1 cellular context compared by ENCODE assay signal in genomic region chr11:10540546-10540914, GRCh38.
TF ChIP-seq lines count a peak whose summit lies in the region.

No MANE protein-coding gene starts in this region.

TF ChIP-seq in GM12878, 131 proteins besides CTCF, POLR2A, EP300 and RAD21:
- TF ChIP-seq E4F1 (IDR thresholded peaks at IDR 0.05; ENCODE audit: borderline replicate concordance, partially characterized antibody), result no peak
- no peak for TF ChIP-seq SIX5 (IDR thresholded peaks at IDR 0.05; ENCODE audit: low read depth, low read length, severe bottlenecking)
- TF ChIP-seq, protein P1, sequence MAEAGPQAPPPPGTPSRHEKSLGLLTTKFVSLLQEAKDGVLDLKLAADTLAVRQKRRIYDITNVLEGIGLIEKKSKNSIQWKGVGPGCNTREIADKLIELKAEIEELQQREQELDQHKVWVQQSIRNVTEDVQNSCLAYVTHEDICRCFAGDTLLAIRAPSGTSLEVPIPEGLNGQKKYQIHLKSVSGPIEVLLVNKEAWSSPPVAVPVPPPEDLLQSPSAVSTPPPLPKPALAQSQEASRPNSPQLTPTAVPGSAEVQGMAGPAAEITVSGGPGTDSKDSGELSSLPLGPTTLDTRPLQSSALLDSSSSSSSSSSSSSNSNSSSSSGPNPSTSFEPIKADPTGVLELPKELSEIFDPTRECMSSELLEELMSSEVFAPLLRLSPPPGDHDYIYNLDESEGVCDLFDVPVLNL (IDR thresholded peaks at IDR 0.05; ENCODE audit: low read depth, low read length), result peak; percentile 77
- TF ChIP-seq FOXM1 (IDR thresholded peaks at IDR 0.05; ENCODE audit: low read depth, low read length), result 0 out of 2 replicates have a peak, but pooled peaks have one; percentile 12
